19 cellular contexts compared by ENCODE assay signal in genomic region chr6:3683331-3683730, GRCh38.
A peak's percentile ranks its signal among the peaks of the same experiment; 100 is the strongest.
DNase-seq lines count a peak whose midpoint lies in the region; ATAC-seq and TF ChIP-seq lines count a peak whose summit lies in the region.
"Had no signal": no experiment of that assay in that cellular context is flagged by ENCODE, and none has a peak within 500 bp of the region (broad histone marks: within the 10 kb centered on the region; RNA-seq: fewer than 3 reads in every experiment).

No MANE protein-coding gene starts in this region.

- H3K9me3 ChIP-seq in esophagus muscularis mucosa: peaks cover 0 to 11% (median 0%) of the 10 kb centered on the region in 4 donors

- no peak for ATAC-seq in HG03457 (IDR thresholded peaks at IDR 0.05; ENCODE audit: unreplicated experiment)
- ATAC-seq: CD8-positive, alpha-beta T cell; GM12878 had no signal

- intact Hi-C loops in esophagus muscularis mucosa (cut with DNase I): no loop called here

- no peak for TF ChIP-seq POLR2A in esophagus muscularis mucosa (IDR thresholded peaks at IDR 0.05; ENCODE audit: low read depth)

- DNase-seq in NCI-H146 treated with DMSO at 0.1 percent for 48 hours (lab: John Stamatoyannopoulos, UW; ENCODE audit: unreplicated experiment) (peak; percentile 30), NCI-H82 treated with DMSO at 0.1 percent for 48 hours (lab: John Stamatoyannopoulos, UW; ENCODE audit: unreplicated experiment) (peak; percentile 93), esophagus muscularis mucosa (ENCODE audit: extremely low spot score) (peak; percentile 39), NCI-H187 treated with DMSO at 0.1 percent for 48 hours (lab: John Stamatoyannopoulos, UW) (no peak), COR-L47 (lab: John Stamatoyannopoulos, UW) (no peak)
- no peak for DNase-seq in NK-92 treated with Interleukin-12 subunit alpha and Interleukin-12 subunit beta, amount 100 ng/mL, for 24 hours (lab: John Stamatoyannopoulos, UW)
- DNase-seq: CD4-positive, CD25-positive, alpha-beta regulatory T cell; CD8-positive, alpha-beta T cell; DMS 273 treated with DMSO at 0.1 percent for 48 hours; DMS79; EL; GDM1; GM23248; H7; HCEC 1CT had no signal

- no peak for TF ChIP-seq EP300 in esophagus muscularis mucosa (IDR thresholded peaks at IDR 0.05)

- H3K4me3 ChIP-seq in esophagus muscularis mucosa: no peak overlapping the region
- H3K4me3 ChIP-seq: BLaER1, GM12878, GM23248 had no signal

- no peak for TF ChIP-seq CTCF in esophagus muscularis mucosa (IDR thresholded peaks at IDR 0.05)

- no peaks in the 10 kb centered on the region for H3K36me3 ChIP-seq in esophagus muscularis mucosa
- H3K36me3 ChIP-seq: BLaER1 had no signal

- no peaks in the 10 kb centered on the region for H3K27me3 ChIP-seq in esophagus muscularis mucosa
- H3K27me3 ChIP-seq: BLaER1 had no signal

- H3K27ac ChIP-seq in esophagus muscularis mucosa (replicated peaks in 1 of 4): no peak overlapping the region
- H3K27ac ChIP-seq: BLaER1, C4-2B, GM23248 had no signal

- no peaks in the 10 kb centered on the region for H3K4me1 ChIP-seq in esophagus muscularis mucosa
- H3K4me1 ChIP-seq: BLaER1 had no signal

- 63% methylated on average over 6 of the region's 6 CpGs for WGBS in esophagus muscularis mucosa

Comparison
In these comparisons a context has a peak if more than half of its experiments do, and no peak if none do; other contexts are left out.
1. DNase-seq: peak in NCI-H146 treated with DMSO at 0.1 percent for 48 hours (single experiment), NCI-H82 treated with DMSO at 0.1 percent for 48 hours (single experiment) and esophagus muscularis mucosa (single experiment); none in NCI-H187 treated with DMSO at 0.1 percent for 48 hours (single experiment), COR-L47 (single experiment) and NK-92 treated with Interleukin-12 subunit alpha and Interleukin-12 subunit beta, amount 100 ng/mL, for 24 hours (single experiment).